Comparison of ENCODE assay signal across 11 cellular contexts in the genomic region with DNA sequence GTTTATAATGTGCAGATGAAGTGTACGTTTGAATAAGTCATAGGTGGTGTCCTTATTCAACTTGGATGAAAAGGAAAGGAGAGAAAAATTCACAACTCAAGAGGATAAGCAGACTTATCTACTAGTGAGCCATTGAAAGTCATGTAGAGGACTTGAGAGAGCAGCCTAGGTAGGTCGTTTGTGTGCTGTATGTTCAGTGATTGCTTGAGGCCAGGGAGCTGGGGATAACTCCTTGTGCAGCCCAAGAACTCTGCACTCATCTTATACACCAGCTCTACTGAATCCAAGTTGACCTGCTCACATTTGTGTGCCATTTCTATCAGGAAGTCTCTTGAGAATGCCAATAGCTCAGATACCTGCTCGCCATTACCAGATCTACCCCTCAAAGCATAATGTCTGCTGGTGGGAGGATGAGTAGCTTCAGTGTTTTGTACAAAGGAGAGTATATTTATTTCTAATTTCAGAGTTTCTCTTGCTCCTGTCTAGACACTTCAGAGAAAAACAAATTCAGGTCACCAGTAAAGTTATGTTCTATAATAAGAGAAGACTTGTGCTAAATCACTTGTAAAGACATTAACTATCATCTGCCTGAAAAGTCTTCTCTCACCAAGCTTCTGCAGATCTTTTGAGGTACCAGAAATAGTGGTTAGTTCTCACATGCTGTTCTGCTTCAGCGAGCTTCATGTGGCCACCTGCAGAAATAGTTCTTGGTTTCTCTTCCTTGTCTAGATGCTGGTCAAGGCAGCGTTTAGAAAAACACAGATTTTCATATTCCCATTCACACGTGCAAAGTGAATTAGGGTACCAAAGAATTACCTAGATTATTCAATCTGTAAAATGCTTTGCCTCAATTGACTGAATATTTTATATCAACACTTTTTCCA. TPM values are rescaled to one million over a fixed set of nuclear protein-coding genes. Genes with fewer than 3 reads are reported as not detected.
A peak's percentile ranks its signal among the peaks of the same experiment; 100 is the strongest.
DNase-seq lines count a peak whose midpoint lies in the region; ATAC-seq, FAIRE-seq and TF ChIP-seq lines count a peak whose summit lies in the region.
"Had no signal": no experiment of that assay in that cellular context is flagged by ENCODE, and none has a peak within 500 bp of the region (broad histone marks: within the 10 kb centered on the region; RNA-seq: fewer than 3 reads in every experiment).

No MANE protein-coding gene starts in this region.

- no peaks in the 10 kb centered on the region for H3K79me2 ChIP-seq in OCI-LY1 (ENCODE audit: insufficient read depth, low read length)

- H4K20me1 ChIP-seq in BLaER1 (no peaks in the 10 kb centered on the region), OCI-LY1 (ENCODE audit: insufficient read depth, low read length) (no peaks in the 10 kb centered on the region)

- WGBS in heart right ventricle, 2 donors: 87 to 88% methylated on average over 6 of the region's 6 CpGs
- 85% methylated on average over 6 of the region's 6 CpGs for WGBS in suprapubic skin

- H3K27me3 ChIP-seq in BLaER1: no peaks in the 10 kb centered on the region
- H3K27me3 ChIP-seq in OCI-LY1 (ENCODE audit: insufficient read depth, low read length): peaks cover 9% of the 10 kb centered on the region; the same call in 1 of the 2 replicates
- no peaks in the 10 kb centered on the region for H3K27me3 ChIP-seq in heart right ventricle
- no peaks in the 10 kb centered on the region for H3K27me3 ChIP-seq in suprapubic skin

- H2AFZ ChIP-seq in OCI-LY1 (ENCODE audit: low read length): no peak overlapping the region

- H3K4me2 ChIP-seq in BLaER1 (peak overlapping the region; percentile 78), OCI-LY1 (ENCODE audit: low read length) (peak overlapping the region; percentile 22; the same call in 1 of the 2 replicates)

- no peaks in the 10 kb centered on the region for H3K9me2 ChIP-seq in OCI-LY1 (ENCODE audit: low read depth, low read length)

- intact Hi-C loops in heart right ventricle (cut with DNase I): no loop called here

- TF ChIP-seq POLR2A in suprapubic skin (IDR thresholded peaks at IDR 0.05): no peak

- H3K9ac ChIP-seq in BLaER1: no peak overlapping the region
- no peak overlapping the region for H3K9ac ChIP-seq in OCI-LY1 (ENCODE audit: low read length)

- peaks cover 50% of the 10 kb centered on the region for H3K4me1 ChIP-seq in BLaER1
- H3K4me1 ChIP-seq in OCI-LY1 (ENCODE audit: insufficient read depth, low read length, severe bottlenecking): peaks cover 33% of the 10 kb centered on the region
- peaks cover 0 to 51% (median 12%) of the 10 kb centered on the region in 9 donors for H3K4me1 ChIP-seq in heart right ventricle
- H3K4me1 ChIP-seq in suprapubic skin: no peaks in the 10 kb centered on the region

- ATAC-seq in GM18909 (IDR thresholded peaks at IDR 0.05; ENCODE audit: poor library complexity, unreplicated experiment) (peak; percentile 95), HG02840 (IDR thresholded peaks at IDR 0.05; ENCODE audit: low FRiP score, unreplicated experiment) (peak; percentile 93), heart right ventricle (no peak)

- no peak for FAIRE-seq in D721Med (lab: Jason Lieb, UNC)
- FAIRE-seq: kidney had no signal

- no peaks in the 10 kb centered on the region for H3K9me3 ChIP-seq in BLaER1
- H3K9me3 ChIP-seq in OCI-LY1 (ENCODE audit: low read length): no peaks in the 10 kb centered on the region
- no peaks in the 10 kb centered on the region for H3K9me3 ChIP-seq in heart right ventricle
- H3K9me3 ChIP-seq in suprapubic skin: no peaks in the 10 kb centered on the region

- no peak for TF ChIP-seq EP300 in suprapubic skin (IDR thresholded peaks at IDR 0.05)

- H3K27ac ChIP-seq in BLaER1 (peak overlapping the region; percentile 54), OCI-LY1 (ENCODE audit: low read depth, low read length, poor library complexity, severe bottlenecking) (peak overlapping the region; percentile 49), heart right ventricle (peak overlapping the region in 2 of 10 donors; percentile 11 to 60), suprapubic skin (no peak overlapping the region)
- H3K27ac ChIP-seq: skin epidermis had no signal

- TF ChIP-seq CTCF in OCI-LY1 (IDR thresholded peaks at IDR 0.05; ENCODE audit: low read length) (no peak), heart right ventricle (IDR thresholded peaks at IDR 0.05) (no peak), suprapubic skin (IDR thresholded peaks at IDR 0.05) (no peak), D721Med (IDR thresholded peaks at IDR 0.05; ENCODE audit: insufficient read depth, missing control alignments) (no peak)

- H3K4me3 ChIP-seq in BLaER1: no peak overlapping the region
- H3K4me3 ChIP-seq in OCI-LY1 (ENCODE audit: low read depth, low read length, poor library complexity, severe bottlenecking): no peak overlapping the region
- no peak overlapping the region for H3K4me3 ChIP-seq in heart right ventricle
- H3K4me3 ChIP-seq in suprapubic skin: no peak overlapping the region
- H3K4me3 ChIP-seq: skin epidermis had no signal

- no peak for DNase-seq in heart right ventricle
- DNase-seq in hepatic stellate cell (ENCODE audit: low spot score): no peak
- DNase-seq in suprapubic skin (ENCODE audit: low spot score in 2 of 2): no peak
- no peak for DNase-seq in D721Med (ENCODE audit: insufficient read length, low spot score)
- DNase-seq: effector CD8-positive, alpha-beta T cell; kidney had no signal

- H3F3A ChIP-seq in OCI-LY1 (ENCODE audit: insufficient read depth, low read length): no peaks in the 10 kb centered on the region; the same call in 1 of the 2 replicates

- H3K36me3 ChIP-seq in BLaER1 (peaks cover 1% of the 10 kb centered on the region; the same call in 1 of the 2 replicates), OCI-LY1 (ENCODE audit: insufficient read depth, low read length) (no peaks in the 10 kb centered on the region), heart right ventricle (peaks cover 0 to 9% (median 0%) of the 10 kb centered on the region in 9 donors), suprapubic skin (no peaks in the 10 kb centered on the region)

RNA-seq across cellular contexts. Expression of a gene that starts 10.8 kb away (rescaled TPM):
- total RNA-seq in heart right ventricle (10 to 100 TPM; 37.4 to 82.2 (median 55.2) TPM), suprapubic skin (10 to 100 TPM; 11.4 to 50.6 (median 26.0) TPM)
- polyA plus RNA-seq in heart right ventricle: 10 to 100 TPM; 50.3 to 51.2 TPM

Comparison
In these comparisons a context has a peak if more than half of its experiments do, and no peak if none do; other contexts are left out.
1. ATAC-seq: peak in GM18909 (single experiment) and HG02840 (single experiment); none in heart right ventricle (0 of 8).